1 cellular context compared by ENCODE assay signal in the genomic region with DNA sequence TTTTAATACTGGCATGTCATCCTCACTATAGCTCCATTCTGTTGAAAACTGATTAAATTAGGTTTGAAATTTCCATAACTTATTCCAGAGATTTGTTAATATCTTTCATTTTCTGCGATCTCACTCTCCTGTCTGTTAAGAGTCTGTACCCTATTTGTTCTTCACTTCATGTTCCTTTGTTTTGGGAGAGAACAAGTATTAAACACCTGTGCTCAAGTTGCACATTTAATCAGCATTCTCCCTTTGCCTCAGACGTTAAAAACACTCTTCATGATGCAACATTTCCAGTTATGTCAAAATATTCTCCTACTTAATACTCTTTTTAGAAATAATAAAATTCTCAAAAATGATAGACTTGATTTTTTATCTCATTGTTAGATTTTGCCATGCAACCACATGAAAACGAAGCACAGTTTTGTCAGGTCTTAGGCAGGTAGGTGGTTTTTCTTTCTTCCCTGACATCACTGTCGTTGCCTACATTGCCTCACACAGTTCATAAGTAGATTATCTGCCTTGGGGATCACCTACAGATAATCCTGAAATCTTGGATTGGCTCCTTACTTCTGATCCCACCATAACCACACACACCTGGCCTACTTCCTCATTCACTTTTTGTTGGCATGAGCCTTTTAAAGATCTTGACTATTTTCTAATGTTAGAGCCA.
TF ChIP-seq lines count a peak whose summit lies in the region.

No MANE protein-coding gene starts in this region.

TF ChIP-seq in GM23338, 12 proteins besides CTCF, POLR2A, EP300 and RAD21 (continued from another document):
- TF ChIP-seq, protein P1, sequence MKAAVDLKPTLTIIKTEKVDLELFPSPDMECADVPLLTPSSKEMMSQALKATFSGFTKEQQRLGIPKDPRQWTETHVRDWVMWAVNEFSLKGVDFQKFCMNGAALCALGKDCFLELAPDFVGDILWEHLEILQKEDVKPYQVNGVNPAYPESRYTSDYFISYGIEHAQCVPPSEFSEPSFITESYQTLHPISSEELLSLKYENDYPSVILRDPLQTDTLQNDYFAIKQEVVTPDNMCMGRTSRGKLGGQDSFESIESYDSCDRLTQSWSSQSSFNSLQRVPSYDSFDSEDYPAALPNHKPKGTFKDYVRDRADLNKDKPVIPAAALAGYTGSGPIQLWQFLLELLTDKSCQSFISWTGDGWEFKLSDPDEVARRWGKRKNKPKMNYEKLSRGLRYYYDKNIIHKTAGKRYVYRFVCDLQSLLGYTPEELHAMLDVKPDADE (IDR thresholded peaks at IDR 0.05), result no peak
- TF ChIP-seq STAT1 (IDR thresholded peaks at IDR 0.05; ENCODE audit: unreplicated experiment), result no peak
- no peak for TF ChIP-seq POLR2AphosphoS5 (IDR thresholded peaks at IDR 0.05; ENCODE audit: low read depth)
- TF ChIP-seq, protein P2, sequence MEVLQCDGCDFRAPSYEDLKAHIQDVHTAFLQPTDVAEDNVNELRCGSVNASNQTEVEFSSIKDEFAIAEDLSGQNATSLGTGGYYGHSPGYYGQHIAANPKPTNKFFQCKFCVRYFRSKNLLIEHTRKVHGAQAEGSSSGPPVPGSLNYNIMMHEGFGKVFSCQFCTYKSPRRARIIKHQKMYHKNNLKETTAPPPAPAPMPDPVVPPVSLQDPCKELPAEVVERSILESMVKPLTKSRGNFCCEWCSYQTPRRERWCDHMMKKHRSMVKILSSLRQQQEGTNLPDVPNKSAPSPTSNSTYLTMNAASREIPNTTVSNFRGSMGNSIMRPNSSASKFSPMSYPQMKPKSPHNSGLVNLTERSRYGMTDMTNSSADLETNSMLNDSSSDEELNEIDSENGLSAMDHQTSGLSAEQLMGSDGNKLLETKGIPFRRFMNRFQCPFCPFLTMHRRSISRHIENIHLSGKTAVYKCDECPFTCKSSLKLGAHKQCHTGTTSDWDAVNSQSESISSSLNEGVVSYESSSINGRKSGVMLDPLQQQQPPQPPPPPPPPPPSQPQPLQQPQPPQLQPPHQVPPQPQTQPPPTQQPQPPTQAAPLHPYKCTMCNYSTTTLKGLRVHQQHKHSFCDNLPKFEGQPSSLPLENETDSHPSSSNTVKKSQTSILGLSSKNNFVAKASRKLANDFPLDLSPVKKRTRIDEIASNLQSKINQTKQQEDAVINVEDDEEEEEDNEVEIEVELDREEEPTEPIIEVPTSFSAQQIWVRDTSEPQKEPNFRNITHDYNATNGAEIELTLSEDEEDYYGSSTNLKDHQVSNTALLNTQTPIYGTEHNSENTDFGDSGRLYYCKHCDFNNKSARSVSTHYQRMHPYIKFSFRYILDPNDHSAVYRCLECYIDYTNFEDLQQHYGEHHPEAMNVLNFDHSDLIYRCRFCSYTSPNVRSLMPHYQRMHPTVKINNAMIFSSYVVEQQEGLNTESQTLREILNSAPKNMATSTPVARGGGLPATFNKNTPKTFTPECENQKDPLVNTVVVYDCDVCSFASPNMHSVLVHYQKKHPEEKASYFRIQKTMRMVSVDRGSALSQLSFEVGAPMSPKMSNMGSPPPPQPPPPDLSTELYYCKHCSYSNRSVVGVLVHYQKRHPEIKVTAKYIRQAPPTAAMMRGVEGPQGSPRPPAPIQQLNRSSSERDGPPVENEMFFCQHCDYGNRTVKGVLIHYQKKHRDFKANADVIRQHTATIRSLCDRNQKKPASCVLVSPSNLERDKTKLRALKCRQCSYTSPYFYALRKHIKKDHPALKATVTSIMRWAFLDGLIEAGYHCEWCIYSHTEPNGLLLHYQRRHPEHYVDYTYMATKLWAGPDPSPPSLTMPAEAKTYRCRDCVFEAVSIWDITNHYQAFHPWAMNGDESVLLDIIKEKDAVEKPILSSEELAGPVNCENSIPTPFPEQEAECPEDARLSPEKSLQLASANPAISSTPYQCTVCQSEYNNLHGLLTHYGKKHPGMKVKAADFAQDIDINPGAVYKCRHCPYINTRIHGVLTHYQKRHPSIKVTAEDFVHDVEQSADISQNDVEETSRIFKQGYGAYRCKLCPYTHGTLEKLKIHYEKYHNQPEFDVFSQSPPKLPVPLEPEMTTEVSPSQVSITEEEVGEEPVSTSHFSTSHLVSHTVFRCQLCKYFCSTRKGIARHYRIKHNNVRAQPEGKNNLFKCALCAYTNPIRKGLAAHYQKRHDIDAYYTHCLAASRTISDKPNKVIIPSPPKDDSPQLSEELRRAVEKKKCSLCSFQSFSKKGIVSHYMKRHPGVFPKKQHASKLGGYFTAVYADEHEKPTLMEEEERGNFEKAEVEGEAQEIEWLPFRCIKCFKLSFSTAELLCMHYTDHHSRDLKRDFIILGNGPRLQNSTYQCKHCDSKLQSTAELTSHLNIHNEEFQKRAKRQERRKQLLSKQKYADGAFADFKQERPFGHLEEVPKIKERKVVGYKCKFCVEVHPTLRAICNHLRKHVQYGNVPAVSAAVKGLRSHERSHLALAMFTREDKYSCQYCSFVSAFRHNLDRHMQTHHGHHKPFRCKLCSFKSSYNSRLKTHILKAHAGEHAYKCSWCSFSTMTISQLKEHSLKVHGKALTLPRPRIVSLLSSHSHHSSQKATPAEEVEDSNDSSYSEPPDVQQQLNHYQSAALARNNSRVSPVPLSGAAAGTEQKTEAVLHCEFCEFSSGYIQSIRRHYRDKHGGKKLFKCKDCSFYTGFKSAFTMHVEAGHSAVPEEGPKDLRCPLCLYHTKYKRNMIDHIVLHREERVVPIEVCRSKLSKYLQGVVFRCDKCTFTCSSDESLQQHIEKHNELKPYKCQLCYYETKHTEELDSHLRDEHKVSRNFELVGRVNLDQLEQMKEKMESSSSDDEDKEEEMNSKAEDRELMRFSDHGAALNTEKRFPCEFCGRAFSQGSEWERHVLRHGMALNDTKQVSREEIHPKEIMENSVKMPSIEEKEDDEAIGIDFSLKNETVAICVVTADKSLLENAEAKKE (CRISPR knock-in tag; IDR thresholded peaks at IDR 0.05), result no peak
- TF ChIP-seq JUNB (IDR thresholded peaks at IDR 0.05; ENCODE audit: unreplicated experiment), result no peak
- no peak for TF ChIP-seq ZNF331 (CRISPR knock-in tag; IDR thresholded peaks at IDR 0.05; ENCODE audit: low read depth)
- no peak for TF ChIP-seq EZH2 (IDR thresholded peaks at IDR 0.05; ENCODE audit: low read depth, unreplicated experiment)
